13 cellular contexts compared by ENCODE assay signal in the genomic region with DNA sequence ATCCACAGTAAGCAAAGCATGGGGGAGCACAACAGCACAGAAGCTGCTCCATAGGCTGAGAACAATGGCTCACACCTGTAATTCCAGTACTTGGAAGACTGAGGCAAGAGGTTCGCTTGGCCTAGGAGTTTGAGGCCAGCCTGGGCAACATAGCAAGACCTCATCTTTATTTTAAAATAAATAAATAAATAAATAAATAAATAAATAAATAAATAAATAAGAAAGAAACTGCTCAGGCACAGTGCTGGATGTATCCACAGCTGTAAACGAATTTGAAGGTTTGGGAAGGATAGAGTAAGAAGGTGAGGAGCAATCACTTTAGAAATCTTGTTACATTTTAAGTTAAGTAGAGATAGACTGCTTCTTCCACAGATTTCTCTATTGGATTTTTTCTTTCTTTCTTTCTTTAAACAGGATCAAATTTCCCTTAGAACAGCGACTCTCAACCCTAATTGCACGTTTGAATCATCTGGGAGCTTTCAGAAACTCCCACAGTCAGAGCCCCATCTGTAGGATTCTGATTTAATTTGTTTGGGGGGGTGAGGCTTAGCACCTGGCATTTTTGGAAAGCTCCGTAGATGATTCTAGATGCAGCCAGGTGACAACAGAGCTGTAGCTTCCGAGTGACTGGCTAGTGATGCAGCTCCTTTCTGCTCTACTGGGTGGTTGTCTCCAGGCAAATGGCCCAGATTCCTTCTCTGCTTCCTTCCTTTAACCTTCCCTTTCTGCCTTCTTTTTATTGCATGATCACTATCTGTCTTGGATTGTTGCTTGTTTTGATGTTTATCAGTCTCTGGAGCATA. TPM values are rescaled to one million over a fixed set of nuclear protein-coding genes. Genes with fewer than 3 reads are reported as not detected.
A peak's percentile ranks its signal among the peaks of the same experiment; 100 is the strongest.
DNase-seq lines count a peak whose midpoint lies in the region; ATAC-seq and TF ChIP-seq lines count a peak whose summit lies in the region.
"Had no signal": no experiment of that assay in that cellular context is flagged by ENCODE, and none has a peak within 500 bp of the region (broad histone marks: within the 10 kb centered on the region; RNA-seq: fewer than 3 reads in every experiment).

No MANE protein-coding gene starts in this region.

- H3K27me3 Mint-ChIP-seq in CD4-positive, CD25-positive, alpha-beta regulatory T cell: no peaks in the 10 kb centered on the region
- no peaks in the 10 kb centered on the region for H3K27me3 Mint-ChIP-seq in T-cell
- H3K27me3 Mint-ChIP-seq in endodermal cell (ENCODE audit: insufficient read depth): peaks cover 3% of the 10 kb centered on the region

- no peaks in the 10 kb centered on the region for H3K9me3 Mint-ChIP-seq in CD4-positive, CD25-positive, alpha-beta regulatory T cell
- H3K9me3 Mint-ChIP-seq in T-cell (no peaks in the 10 kb centered on the region), endodermal cell (no peaks in the 10 kb centered on the region)

- H3K36me3 Mint-ChIP-seq in CD4-positive, CD25-positive, alpha-beta regulatory T cell: no peaks in the 10 kb centered on the region
- H3K36me3 Mint-ChIP-seq in T-cell (no peaks in the 10 kb centered on the region), endodermal cell (ENCODE audit: low read depth) (no peaks in the 10 kb centered on the region)

- H3K9me3 ChIP-seq in CD4-positive, CD25-positive, alpha-beta regulatory T cell (ENCODE audit: control insufficient read depth in 2 of 2, low read length in 2 of 2): no peaks in the 10 kb centered on the region
- no peaks in the 10 kb centered on the region for H3K9me3 ChIP-seq in endodermal cell (ENCODE audit: control insufficient read depth, low read length)

- 83 to 92% methylated on average over 2 to 6 of the region's 6 CpGs for WGBS in endodermal cell (ENCODE audit: insufficient coverage in 1 of 2, insufficient read length in 1 of 2), 2 experiments

- peaks cover 40 to 68% (median 53%) of the 10 kb centered on the region in 4 donors for H3K4me1 Mint-ChIP-seq in CD4-positive, CD25-positive, alpha-beta regulatory T cell
- H3K4me1 Mint-ChIP-seq in T-cell (peaks cover 70 to 83% (median 78%) of the 10 kb centered on the region in 3 donors), endodermal cell (peaks cover 14% of the 10 kb centered on the region)

- no peak for DNase-seq in CD4-positive, CD25-positive, alpha-beta regulatory T cell
- DNase-seq in EH (ENCODE audit: low read depth): peak; percentile 27
- DNase-seq in T-cell: no peak
- DNase-seq in endodermal cell: peak; percentile 39
- DNase-seq in HEK293T (ENCODE audit: extremely low spot score): no peak
- DNase-seq in HuH-7 (ENCODE audit: low spot score): no peak
- DNase-seq in mucosa of gallbladder (ENCODE audit: low spot score): no peak
- DNase-seq: activated CD4-positive, alpha-beta T cell treated with anti-CD3 and anti-CD28 coated beads, Interleukin-2, amount 50 U/mL, for 48 hours; H7; NCI-H1694; SW 1271 had no signal

- H3K27me3 ChIP-seq in CD4-positive, CD25-positive, alpha-beta regulatory T cell (ENCODE audit: control insufficient read depth, insufficient read depth, low read length): no peaks in the 10 kb centered on the region
- H3K27me3 ChIP-seq in endodermal cell (ENCODE audit: control insufficient read depth, insufficient read depth, low read length, poor library complexity, severe bottlenecking): no peaks in the 10 kb centered on the region

- peak overlapping the region in 3 of 4 donors; percentile 28 to 67 (median 59) for H3K4me3 Mint-ChIP-seq in CD4-positive, CD25-positive, alpha-beta regulatory T cell
- H3K4me3 Mint-ChIP-seq in T-cell: peak overlapping the region in 1 of 3 donors; percentile 43
- H3K4me3 Mint-ChIP-seq in endodermal cell: no peak overlapping the region

- no peak for TF ChIP-seq CTCF in endodermal cell (conservative IDR thresholded peaks at IDR 0.05)

- H3K4me1 ChIP-seq in CD4-positive, CD25-positive, alpha-beta regulatory T cell (ENCODE audit: control insufficient read depth, insufficient read depth, low read length, poor library complexity, severe bottlenecking): peaks cover 50% of the 10 kb centered on the region
- peaks cover 10% of the 10 kb centered on the region for H3K4me1 ChIP-seq in endodermal cell (ENCODE audit: control insufficient read depth, insufficient read depth, low read length)

- no peak overlapping the region for H3K9ac ChIP-seq in endodermal cell (ENCODE audit: extremely low read depth, low read length, poor library complexity, severe bottlenecking)

- no peak for ATAC-seq in CD4-positive, CD25-positive, alpha-beta regulatory T cell (ENCODE audit: low read depth in 2 of 2)
- ATAC-seq in T-cell (replicated peaks in 1 of 4) (no peak), GM19023 (IDR thresholded peaks at IDR 0.05; ENCODE audit: unreplicated experiment) (no peak)

- H3K27ac Mint-ChIP-seq in CD4-positive, CD25-positive, alpha-beta regulatory T cell: peak overlapping the region; percentile 44 to 98 (median 81)
- H3K27ac Mint-ChIP-seq in T-cell (peak overlapping the region; percentile 83 to 90), endodermal cell (no peak overlapping the region)

- POLR2A ChIA-PET in T-cell (lab: Charles Lee) (interaction anchor here (0.5 to 1.4 kb wide), 10 partner anchors 10 to 373 kb away, joined by 3 to 11 read pairs (median 3); no protein-coding TSS in a partner anchor), HEK293T (lab: Yijun Ruan, JAX) (interaction anchor here (1.0 kb wide), 1 partner anchor 395 kb away, joined by 3 read pairs; a partner anchor contains a TSS)

- H3K4me3 ChIP-seq in CD4-positive, CD25-positive, alpha-beta regulatory T cell (ENCODE audit: low read depth, low read length): peak overlapping the region; percentile 6
- no peak overlapping the region for H3K4me3 ChIP-seq in endodermal cell (ENCODE audit: low read length)

- CTCF ChIA-PET in T-cell (lab: Charles Lee): interaction anchor here (0.5 to 9.2 kb wide), 24 partner anchors 10 to 1019 kb away, joined by 3 to 111 read pairs (median 4); no protein-coding TSS in a partner anchor
- CTCF ChIA-PET in HEK293T (lab: Yijun Ruan, JAX): interaction anchor here (0.6 to 1.6 kb wide), 7 partner anchors 10 to 683 kb away, joined by 3 to 10 read pairs (median 4); no protein-coding TSS in a partner anchor

- H3K36me3 ChIP-seq in CD4-positive, CD25-positive, alpha-beta regulatory T cell (ENCODE audit: control insufficient read depth, insufficient read depth, low read length): no peaks in the 10 kb centered on the region
- H3K36me3 ChIP-seq in endodermal cell (ENCODE audit: control insufficient read depth, insufficient read depth, low read length): no peaks in the 10 kb centered on the region

- H3K27ac ChIP-seq in CD4-positive, CD25-positive, alpha-beta regulatory T cell (ENCODE audit: insufficient read depth, low read length, poor library complexity, severe bottlenecking): no peak overlapping the region
- no peak overlapping the region for H3K27ac ChIP-seq in endodermal cell (ENCODE audit: low read depth, low read length)

TF ChIP-seq in HEK293T, 16 proteins besides CTCF, POLR2A, EP300 and RAD21:
- TF ChIP-seq L3MBTL2 (conservative IDR thresholded peaks at IDR 0.05) (no peak), FOXA1 (IDR thresholded peaks at IDR 0.05) (no peak), ARNT (IDR thresholded peaks at IDR 0.05) (no peak), ZNF384 (IDR thresholded peaks at IDR 0.05) (no peak), ELF4 (IDR thresholded peaks at IDR 0.05) (no peak)

RNA-seq across cellular contexts. Expression of a gene that starts 53.5 kb away (rescaled TPM):
- total RNA-seq in CD4-positive, CD25-positive, alpha-beta regulatory T cell: 191 TPM
- polyA plus RNA-seq in CD4-positive, CD25-positive, alpha-beta regulatory T cell: 100 to 1,000 TPM; 131 to 165 (median 151) TPM
- total RNA-seq in T-cell (100 to 1,000 TPM; 178 to 368 (median 354) TPM), endodermal cell (under 1 TPM; 0.35 to 0.53 TPM), mucosa of gallbladder (14.6 TPM)
- polyA plus RNA-seq in endodermal cell (2013, experiment 1 of 2): 12.1 TPM
- polyA plus RNA-seq in endodermal cell (2013, experiment 2 of 2): 7.9 TPM
- polyA plus RNA-seq: neural cell had no signal

Comparison
In these comparisons a context has a peak if more than half of its experiments do, and no peak if none do; other contexts are left out.
1. DNase-seq: peak in EH (single experiment) and endodermal cell (single experiment); none in CD4-positive, CD25-positive, alpha-beta regulatory T cell (0 of 3), T-cell (0 of 34), HEK293T (single experiment), HuH-7 (single experiment) and mucosa of gallbladder (single experiment).
2. RNA of a gene that starts 53.5 kb away (total RNA-seq): 178 to 368 TPM in T-cell and 191 TPM in CD4-positive, CD25-positive, alpha-beta regulatory T cell (single experiment); 14.6 TPM in mucosa of gallbladder (single experiment) and 0.35 to 0.53 TPM in endodermal cell; every median in the first group is over 10 times any median in the second.